8 cellular contexts compared by ENCODE assay signal in the genomic region with DNA sequence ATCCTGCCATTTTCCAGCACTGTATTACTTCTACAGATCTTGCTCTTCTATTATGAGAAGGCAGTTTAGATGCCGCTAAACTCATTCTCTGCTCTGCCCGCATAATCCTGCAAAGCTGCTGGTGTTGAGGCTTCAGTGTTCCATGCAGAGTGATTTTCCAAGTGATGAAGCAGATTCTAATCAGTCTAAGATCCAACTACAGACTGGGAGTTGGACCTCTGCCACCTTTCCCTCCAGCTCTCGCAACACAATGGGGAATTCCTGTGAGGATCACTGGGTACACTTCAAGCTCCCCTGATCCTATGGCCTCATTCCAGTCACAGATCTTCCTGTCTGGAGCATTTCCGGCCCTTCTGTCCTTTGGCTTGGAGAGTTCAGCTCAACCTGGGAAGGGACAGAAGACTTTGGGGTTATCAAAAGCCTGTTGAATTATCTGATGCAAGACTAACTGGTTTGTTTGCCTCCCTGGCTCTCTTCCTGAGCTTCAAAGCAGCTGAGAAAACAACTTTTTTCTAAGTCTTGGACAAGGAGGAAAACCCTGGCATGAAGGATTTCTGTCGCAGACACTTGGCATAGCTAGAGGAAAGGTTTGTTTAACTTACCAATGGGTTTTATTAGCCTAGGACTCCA.
DNase-seq lines count a peak whose midpoint lies in the region; ATAC-seq and TF ChIP-seq lines count a peak whose summit lies in the region.

No MANE protein-coding gene starts in this region.

- H2AFZ ChIP-seq in ACC112 (ENCODE audit: low read length, unreplicated experiment) = peak overlapping the region; percentile 11

- H3K27ac ChIP-seq in ACC112 (ENCODE audit: low read depth, low read length) = peak overlapping the region; percentile 73

- no peak for ATAC-seq in GM21717 (IDR thresholded peaks at IDR 0.05; ENCODE audit: unreplicated experiment)

- no peak for TF ChIP-seq CTCF in choroid plexus epithelial cell (conservative IDR thresholded peaks at IDR 0.05; ENCODE audit: low read depth, low read length)
- no peak for TF ChIP-seq CTCF in GM10266 (IDR thresholded peaks at IDR 0.05; ENCODE audit: control insufficient read depth, insufficient read depth, low read depth, missing control alignments)

- 0 out of 2 replicates have a peak, but pooled peaks cover 8% of the 10 kb centered on the region for H3K36me3 ChIP-seq in ACC112 (ENCODE audit: insufficient read depth, low read length)

- H3K4me3 ChIP-seq in ACC112 (ENCODE audit: low read depth, low read length) = no peak overlapping the region
- H3K4me3 ChIP-seq in choroid plexus epithelial cell (ENCODE audit: low read depth, low read length) = no peak overlapping the region

- H3K27me3 ChIP-seq in ACC112 (ENCODE audit: insufficient read depth, low read length) = no peaks in the 10 kb centered on the region

- H3K79me2 ChIP-seq in ACC112 (ENCODE audit: control insufficient read depth, insufficient read depth, low read length, unreplicated experiment) = no peaks in the 10 kb centered on the region

- DNase-seq in LHCN-M2 (ENCODE audit: low read depth) (peak; percentile 92), choroid plexus epithelial cell (ENCODE audit: low read depth) (peak; percentile 76), midbrain (lab: John Stamatoyannopoulos, UW) (peak; percentile 21), GM10266 (ENCODE audit: extremely low spot score) (no peak), activated T-cell treated with anti-CD3 and anti-CD28 coated beads for 4 hours (no peak), OCI-M1 (lab: John Stamatoyannopoulos, UW) (no peak)

- peaks cover 22% of the 10 kb centered on the region for H3K4me1 ChIP-seq in ACC112 (ENCODE audit: control insufficient read depth, insufficient read depth, low read length, unreplicated experiment)

Comparison
In these comparisons a context has a peak if more than half of its experiments do, and no peak if none do; other contexts are left out.
1. DNase-seq: peak in LHCN-M2 (single experiment), choroid plexus epithelial cell (single experiment) and midbrain (single experiment); none in GM10266 (single experiment), activated T-cell treated with anti-CD3 and anti-CD28 coated beads for 4 hours (single experiment) and OCI-M1 (single experiment).